1 cellular context compared by ENCODE assay signal in genomic region chr11:59157433-59157832, GRCh38.
TF ChIP-seq lines count a peak whose summit lies in the region.

No MANE protein-coding gene starts in this region.

TF ChIP-seq in K562, 482 proteins besides CTCF, POLR2A, EP300 and RAD21:
- TF ChIP-seq CREBBP (IDR thresholded peaks at IDR 0.05; ENCODE audit: low read depth, low read length) (no peak), POLR2G (IDR thresholded peaks at IDR 0.05; ENCODE audit: low read depth, low read length) (no peak), ZNF696 (CRISPR knock-in tag; conservative IDR thresholded peaks at IDR 0.05) (no peak), RBM39 (optimal IDR thresholded peaks at IDR 0.05; ENCODE audit: low read depth, low read length) (no peak), ZNF316 (IDR thresholded peaks at IDR 0.05) (peak; percentile 37; the same call in 1 of the 2 replicates), KDM2B (CRISPR knock-in tag; IDR thresholded peaks at IDR 0.05) (no peak), TCF7 (IDR thresholded peaks at IDR 0.05; ENCODE audit: borderline replicate concordance) (no peak)
